ENCODE assay signal across 2 cellular contexts in genomic region chr12:30588572-30588971, GRCh38.
TF ChIP-seq lines count a peak whose summit lies in the region.

No MANE protein-coding gene starts in this region.

TF ChIP-seq in HEK293, 187 proteins besides CTCF, POLR2A, EP300 and RAD21 (continued from another document):
- 0 out of 2 replicates have a peak, but pooled peaks have one; percentile 13 for TF ChIP-seq ZFHX2 (tag by site-specific recombination; conservative IDR thresholded peaks at IDR 0.05)
- TF ChIP-seq ZNF335 (tag by site-specific recombination; conservative IDR thresholded peaks at IDR 0.05) = peak; percentile 52
- 0 out of 2 replicates have a peak, but pooled peaks have one; percentile 18 for TF ChIP-seq EGR2 (tag by site-specific recombination; IDR thresholded peaks at IDR 0.05; ENCODE audit: low read depth)

TF ChIP-seq in HepG2, 621 proteins besides CTCF, POLR2A, EP300 and RAD21 (continued from another document):
- TF ChIP-seq ARID5B (CRISPR knock-in tag; IDR thresholded peaks at IDR 0.05) (peak; percentile 39; the same call in 1 of the 2 replicates), ZMYM4 (CRISPR knock-in tag; IDR thresholded peaks at IDR 0.05) (peak; percentile 28; the same call in 1 of the 2 replicates), HOXA3 (CRISPR knock-in tag; IDR thresholded peaks at IDR 0.05) (peak; percentile 9; the same call in 1 of the 2 replicates), ZNF281 (CRISPR knock-in tag; IDR thresholded peaks at IDR 0.05; ENCODE audit: borderline replicate concordance) (peak; percentile 90), FOXA3 (CRISPR knock-in tag; IDR thresholded peaks at IDR 0.05) (peak; percentile 31; the same call in 1 of the 2 replicates), ZGPAT (CRISPR knock-in tag; IDR thresholded peaks at IDR 0.05) (peak; percentile 42; the same call in 1 of the 2 replicates)
